Comparison of ENCODE assay signal across 27 cellular contexts in genomic region chr4:98210293-98210692, GRCh38.
"Had no signal": no experiment of that assay in that cellular context is flagged by ENCODE, and none has a peak within 500 bp of the region (broad histone marks: within the 10 kb centered on the region; RNA-seq: fewer than 3 reads in every experiment).

No MANE protein-coding gene starts in this region.

- H3K27ac Mint-ChIP-seq: endodermal cell; immature natural killer cell; memory B cell; natural killer cell; stimulated activated naive CD8-positive, alpha-beta T cell treated with anti-CD3 and anti-CD28 coated beads, Interleukin-15, amount 100 ng/mL, for 72 hours had no signal

- H3K9me3 ChIP-seq: ovary, suprapubic skin had no signal

- H3K9me3 Mint-ChIP-seq: endodermal cell; immature natural killer cell; memory B cell; natural killer cell; stimulated activated naive CD8-positive, alpha-beta T cell treated with anti-CD3 and anti-CD28 coated beads, Interleukin-15, amount 100 ng/mL, for 72 hours had no signal

- H3K36me3 ChIP-seq: ovary, suprapubic skin had no signal

- H3K4me2 ChIP-seq: smooth muscle cell had no signal

- H3K4me3 Mint-ChIP-seq: endodermal cell; immature natural killer cell; memory B cell; natural killer cell; stimulated activated naive CD8-positive, alpha-beta T cell treated with anti-CD3 and anti-CD28 coated beads, Interleukin-15, amount 100 ng/mL, for 72 hours had no signal

- H3K27me3 Mint-ChIP-seq: memory B cell; stimulated activated naive CD8-positive, alpha-beta T cell treated with anti-CD3 and anti-CD28 coated beads, Interleukin-15, amount 100 ng/mL, for 72 hours had no signal

- H3K27ac ChIP-seq: dorsolateral prefrontal cortex, epithelial cell of prostate, ovary, suprapubic skin had no signal

- H3K4me3 ChIP-seq: dorsolateral prefrontal cortex, lung, ovary, smooth muscle cell, suprapubic skin had no signal

- H3K36me3 Mint-ChIP-seq: memory B cell, natural killer cell had no signal

- H3K4me1 ChIP-seq: suprapubic skin had no signal

- H3K27me3 ChIP-seq: dorsolateral prefrontal cortex, ovary, suprapubic skin had no signal

- ATAC-seq: esophagus mucosa; left colon; left ventricle myocardium superior; natural killer cell; sciatic nerve; stimulated activated naive CD8-positive, alpha-beta T cell treated with anti-CD3 and anti-CD28 coated beads, Interleukin-15, amount 100 ng/mL, for 72 hours had no signal

- H3K4me1 Mint-ChIP-seq: endodermal cell; immature natural killer cell; memory B cell; natural killer cell; stimulated activated naive CD8-positive, alpha-beta T cell treated with anti-CD3 and anti-CD28 coated beads, Interleukin-15, amount 100 ng/mL, for 72 hours had no signal

- DNase-seq: dorsolateral prefrontal cortex; effector CD4-positive, alpha-beta T cell; endodermal cell; foreskin melanocyte; hypothalamus; immature natural killer cell; islet precursor cell; left colon; left ventricle myocardium superior; natural killer cell; occipital lobe; ovary; posterior cingulate gyrus; stimulated activated CD4-positive, alpha-beta T cell treated with anti-CD3 and anti-CD28 coated beads, Interleukin-12 subunit alpha, Interleukin-12 subunit beta, amount 100 ng/mL, for 4 hours; stimulated activated CD4-positive, alpha-beta T cell treated with anti-CD3 and anti-CD28 coated beads, Interleukin-1b, Interleukin-23, amount 100 ng/mL, for 48 hours; stimulated activated CD4-positive, alpha-beta T cell treated with anti-CD3 and anti-CD28 coated beads, Interleukin-4, amount 100 ng/mL, for 1 hour; stimulated activated CD8-positive, alpha-beta memory T cell treated with anti-CD3 and anti-CD28 coated beads, Interleukin-4, amount 100 ng/mL, for 48 hours; stimulated activated naive CD4-positive, alpha-beta T cell; stimulated activated naive CD8-positive, alpha-beta T cell treated with anti-CD3 and anti-CD28 coated beads, Interleukin-15, amount 100 ng/mL, for 72 hours; trophoblast cell had no signal
